In the genomic region with DNA sequence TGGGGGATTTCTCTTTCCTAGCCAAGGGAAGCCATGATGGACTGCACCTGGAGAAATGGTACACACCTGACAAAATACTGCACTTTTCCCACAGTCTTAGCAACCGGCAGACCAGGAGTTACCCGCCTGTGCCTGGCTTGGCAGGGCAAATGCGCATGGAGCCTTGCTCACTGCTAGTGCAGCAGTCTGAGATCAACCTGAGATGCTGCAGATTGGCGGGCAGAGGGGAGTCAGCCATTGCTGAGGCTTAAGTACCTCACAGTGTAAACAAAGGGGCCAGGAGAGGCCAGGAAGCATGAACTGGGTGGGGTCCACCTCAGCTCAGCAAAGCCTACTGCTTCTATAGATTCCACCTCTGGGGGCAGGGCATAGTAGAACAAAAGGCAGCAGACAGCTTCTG, we compare ENCODE assay signal across 24 cellular contexts. TPM values are rescaled to one million over a fixed set of nuclear protein-coding genes. Genes with fewer than 3 reads are reported as not detected.
DNase-seq lines count a peak whose midpoint lies in the region; ATAC-seq and TF ChIP-seq lines count a peak whose summit lies in the region.
"Had no signal": no experiment of that assay in that cellular context is flagged by ENCODE, and none has a peak within 500 bp of the region (broad histone marks: within the 10 kb centered on the region; RNA-seq: fewer than 3 reads in every experiment).

No MANE protein-coding gene starts in this region.

- no peaks in the 10 kb centered on the region for H3K27me3 ChIP-seq in body of pancreas
- H3K27me3 ChIP-seq in prostate gland (replicated peaks; ENCODE audit: insufficient read depth) = no peaks in the 10 kb centered on the region
- H3K27me3 ChIP-seq: BLaER1 treated with 17β-estradiol and CSF1 and Interleukin-3, amounts not matched to agents 10 nM and 100 nM had no signal

- no peak for TF ChIP-seq POLR2A in body of pancreas (IDR thresholded peaks at IDR 0.05)
- no peak for TF ChIP-seq POLR2A in prostate gland (IDR thresholded peaks at IDR 0.05)

- no peaks in the 10 kb centered on the region for H3K36me3 ChIP-seq in body of pancreas (replicated peaks in 1 of 2; ENCODE audit: insufficient read depth in 1 of 2, low read depth in 2 of 2)
- no peaks in the 10 kb centered on the region for H3K36me3 ChIP-seq in prostate gland
- H3K36me3 ChIP-seq: BLaER1 treated with 17β-estradiol and CSF1 and Interleukin-3, amounts not matched to agents 10 nM and 100 nM; HAP-1 had no signal

- DNase-seq in NCI-H510A (lab: John Stamatoyannopoulos, UW) (peak; percentile 14), NCI-H510A treated with DMSO at 0.1 percent for 48 hours (lab: John Stamatoyannopoulos, UW) (no peak), NCI-H748 (lab: John Stamatoyannopoulos, UW; ENCODE audit: unreplicated experiment) (peak; percentile 88), body of pancreas (peak in 3 of 4 donors; percentile 42 to 56 (median 53)), HPDE6-E6E7 (ENCODE audit: extremely low spot score) (no peak), prostate gland (ENCODE audit: low spot score) (no peak)
- DNase-seq: AML-193; CD4-positive, alpha-beta T cell; DMS79 treated with DMSO at 0.1 percent for 48 hours; HFFc6; Karpas-422; NCI-H1092; NCI-H1436 treated with DMSO at 0.1 percent for 48 hours; NCI-H187 treated with DMSO at 0.1 percent for 48 hours; NCI-H2107; NCI-H446 treated with DMSO at 0.1 percent for 48 hours; NCI-H69; PC-3; SK-N-SH; SW 1271 had no signal

- H3K4me3 ChIP-seq in body of pancreas (no peak overlapping the region), prostate gland (no peak overlapping the region)
- H3K4me3 ChIP-seq: A549; BLaER1 treated with 17β-estradiol and CSF1 and Interleukin-3, amounts not matched to agents 10 nM and 100 nM; HAP-1 had no signal

- WGBS in body of pancreas, 2 donors = 34 to 80% methylated on average over 2 to 4 of the region's 4 CpGs
- WGBS in prostate gland = 74% methylated on average over 4 of the region's 4 CpGs

- H3K27ac ChIP-seq in body of pancreas (no peak overlapping the region), prostate gland (no peak overlapping the region)
- H3K27ac ChIP-seq: A549; BLaER1 treated with 17β-estradiol and CSF1 and Interleukin-3, amounts not matched to agents 10 nM and 100 nM had no signal

- H3K4me1 ChIP-seq in body of pancreas = no peaks in the 10 kb centered on the region
- H3K4me1 ChIP-seq in prostate gland (replicated peaks) = no peaks in the 10 kb centered on the region
- H3K4me1 ChIP-seq: A549; BLaER1 treated with 17β-estradiol and CSF1 and Interleukin-3, amounts not matched to agents 10 nM and 100 nM; HAP-1 had no signal

- H3K9me3 ChIP-seq in body of pancreas = no peaks in the 10 kb centered on the region
- H3K9me3 ChIP-seq in prostate gland = no peaks in the 10 kb centered on the region
- H3K9me3 ChIP-seq: A549, HAP-1, SK-N-SH had no signal

- TF ChIP-seq CTCF in body of pancreas (IDR thresholded peaks at IDR 0.05) (no peak), prostate gland (IDR thresholded peaks at IDR 0.05) (no peak)

- intact Hi-C loops in body of pancreas (cut with DNase I) (no loop called here), prostate gland (cut with DNase I) (no loop called here)

- no peak for ATAC-seq in body of pancreas
- ATAC-seq in HG03457 (IDR thresholded peaks at IDR 0.05; ENCODE audit: unreplicated experiment) = no peak
- ATAC-seq: A549, PC-3 had no signal

RNA-seq across cellular contexts. Expression of gene OR13A1, which starts 49.4 kb away (rescaled TPM):
- total RNA-seq in body of pancreas (not detected), prostate gland (not detected)
- total RNA-seq: CD4-positive, alpha-beta T cell; HFFc6 had no signal

Comparison
In these comparisons a context has a peak if more than half of its experiments do, and no peak if none do; other contexts are left out.
1. DNase-seq: peak in NCI-H510A (single experiment), NCI-H748 (single experiment) and body of pancreas (3 of 4); none in NCI-H510A treated with DMSO at 0.1 percent for 48 hours (single experiment), HPDE6-E6E7 (single experiment) and prostate gland (single experiment).